19 cellular contexts compared by ENCODE assay signal in genomic region chr1:229002037-229002436, GRCh38.
"Had no signal": no experiment of that assay in that cellular context is flagged by ENCODE, and none has a peak within 500 bp of the region (broad histone marks: within the 10 kb centered on the region; RNA-seq: fewer than 3 reads in every experiment).

No MANE protein-coding gene starts in this region.

- H3K36me3 ChIP-seq: colonic mucosa, sigmoid colon, stomach, thyroid gland, upper lobe of left lung, uterus had no signal

- H3K4me1 ChIP-seq: colonic mucosa, upper lobe of left lung, uterus had no signal

- H3K9me3 ChIP-seq: colonic mucosa, sigmoid colon, stomach, thyroid gland, upper lobe of left lung, uterus had no signal

- H3K27me3 ChIP-seq: colonic mucosa, sigmoid colon, stomach, thyroid gland, upper lobe of left lung, uterus had no signal

- H3K27ac Mint-ChIP-seq: endodermal cell; nephron progenitor cell; stimulated activated naive B cell treated with anti-CD40 and anti-IgM and Interleukin-4, amounts not matched to agents 10 μg/mL and 1 μg/mL and 100 μg/mL, for 72 hours had no signal

- H3K9me3 Mint-ChIP-seq: endodermal cell; naive thymus-derived CD4-positive, alpha-beta T cell; nephron progenitor cell; stimulated activated naive B cell treated with anti-CD40 and anti-IgM and Interleukin-4, amounts not matched to agents 10 μg/mL and 1 μg/mL and 100 μg/mL, for 72 hours had no signal

- ATAC-seq: stimulated activated naive B cell treated with anti-CD40 and anti-IgM and Interleukin-4, amounts not matched to agents 10 μg/mL and 1 μg/mL and 100 μg/mL, for 72 hours had no signal

- H3K27ac ChIP-seq: colonic mucosa, sigmoid colon, skin epidermis, stomach, thyroid gland, upper lobe of left lung, uterus had no signal

- H3K27me3 Mint-ChIP-seq: naive thymus-derived CD4-positive, alpha-beta T cell had no signal

- H3K4me3 ChIP-seq: colonic mucosa, sigmoid colon, skin epidermis, stomach, thyroid gland, upper lobe of left lung, uterus had no signal

- H3K4me3 Mint-ChIP-seq: endodermal cell; nephron progenitor cell; stimulated activated naive B cell treated with anti-CD40 and anti-IgM and Interleukin-4, amounts not matched to agents 10 μg/mL and 1 μg/mL and 100 μg/mL, for 72 hours had no signal

- DNase-seq: colonic mucosa; dermis blood vessel endothelial cell; effector CD4-positive, alpha-beta T cell; endodermal cell; erythroblast; foreskin melanocyte; head of caudate nucleus; hippocampal formation; nephron progenitor cell; sigmoid colon; stimulated activated CD4-positive, alpha-beta T cell treated with anti-CD3 and anti-CD28 coated beads, Interleukin-2, amount 100 ng/mL, for 24 hours; stimulated activated CD4-positive, alpha-beta T cell treated with anti-CD3 and anti-CD28 coated beads, Interleukin-4, amount 100 ng/mL, for 4 hours; stimulated activated naive B cell treated with anti-CD40 and anti-IgM and Interleukin-4, amounts not matched to agents 10 μg/mL and 1 μg/mL and 100 μg/mL, for 72 hours; stomach; thyroid gland; upper lobe of left lung; uterus had no signal

- H3K36me3 Mint-ChIP-seq: naive thymus-derived CD4-positive, alpha-beta T cell; stimulated activated naive B cell treated with anti-CD40 and anti-IgM and Interleukin-4, amounts not matched to agents 10 μg/mL and 1 μg/mL and 100 μg/mL, for 72 hours had no signal
